In the genomic region with DNA sequence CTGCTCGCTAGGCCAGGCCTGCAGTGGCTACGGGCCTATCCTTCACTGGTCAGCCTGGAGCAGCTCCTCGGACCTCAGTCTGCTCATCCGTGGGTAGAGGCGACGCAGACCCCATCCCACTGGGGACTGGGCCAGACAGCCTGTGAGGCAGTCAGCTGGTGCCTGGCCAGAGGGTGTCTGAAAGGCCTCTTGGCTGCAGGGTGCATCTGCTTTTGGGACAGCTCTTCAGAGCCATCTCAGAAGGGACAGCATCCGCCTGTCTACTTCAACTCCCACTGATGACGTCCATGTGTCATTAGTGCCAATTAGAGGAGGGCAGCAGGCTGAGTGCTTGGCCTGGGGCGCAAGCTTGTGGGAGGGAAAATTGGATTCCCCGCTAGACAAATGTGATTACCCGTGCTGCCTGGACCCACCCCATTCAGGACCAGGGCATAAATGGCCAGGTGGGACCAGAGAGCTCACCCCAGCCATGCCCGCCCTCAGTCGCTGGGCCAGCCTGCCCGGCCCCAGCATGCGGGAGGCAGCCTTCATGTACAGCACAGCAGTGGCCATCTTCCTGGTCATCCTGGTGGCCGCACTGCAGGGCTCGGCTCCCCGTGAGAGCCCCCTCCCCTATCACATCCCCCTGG, we compare ENCODE assay signal across 23 cellular contexts. TPM values are rescaled to one million over a fixed set of nuclear protein-coding genes. Genes with fewer than 3 reads are reported as not detected.
"Had no signal": no experiment of that assay in that cellular context is flagged by ENCODE, and none has a peak within 500 bp of the region (broad histone marks: within the 10 kb centered on the region; RNA-seq: fewer than 3 reads in every experiment).

TSS of gene DBH (plus strand) at position 461 of the 629 bp plus-strand sequence. CDS start at position 470, 9 bp downstream.

- DNase-seq: activated B cell treated with CpG ODN at 0.5 μM for 24 hours; activated CD4-positive, alpha-beta T cell treated with anti-CD3 and anti-CD28 coated beads for 48 hours; activated CD8-positive, alpha-beta memory T cell treated with anti-CD3 and anti-CD28 coated beads, Interleukin-2, amount 50 U/mL, for 4 hours; activated CD8-positive, alpha-beta T cell treated with anti-CD3 and anti-CD28 coated beads, Interleukin-2, amount 10 ng/mL, durations not matched to agents 7 days and 5 days; activated effector memory CD4-positive, alpha-beta T cell treated with anti-CD3 and anti-CD28 coated beads, Interleukin-2, amount 50 U/mL, for 16 hours; activated T-cell treated with anti-CD3 and anti-CD28 coated beads, Interleukin-2, amount 50 U/mL, for 48 hours; amniotic stem cell; cerebellar nuclear complex; erythroblast; islet precursor cell; left ventricle myocardium inferior; ovary; stimulated activated CD4-positive, alpha-beta T cell treated with anti-CD3 and anti-CD28 coated beads, Interleukin-1b, Interleukin-23, amount 100 ng/mL, for 48 hours; stimulated activated naive CD8-positive, alpha-beta T cell treated with anti-CD3 and anti-CD28 coated beads, Interleukin-15, amount 100 ng/mL, for 72 hours; T-helper 2 cell; testis; upper lobe of right lung had no signal

- H3K27me3 ChIP-seq: ovary, testis had no signal

- H3K9me3 Mint-ChIP-seq: activated B cell treated with CpG ODN at 0.5 μM for 24 hours; activated naive CD4-positive, alpha-beta T cell treated with anti-CD3 and anti-CD28 coated beads, Interleukin-2, amount 50 U/mL, for 24 hours; dendritic cell treated with granulocyte-macrophage colony-stimulating factor and Interleukin-4, amounts not matched to agents 40 ng/mL and 50 ng/mL, for 4 days; natural killer cell treated with Interleukin-12 subunit alpha and Interleukin-12 subunit beta and Interleukin-15 and Interleukin-18, amount 100 ng/mL, for 72 hours; stimulated activated naive CD8-positive, alpha-beta T cell treated with anti-CD3 and anti-CD28 coated beads, Interleukin-15, amount 100 ng/mL, for 72 hours had no signal

- H3K36me3 ChIP-seq: gastroesophageal sphincter, left ventricle myocardium inferior, ovary, upper lobe of right lung had no signal

- H3K9me3 ChIP-seq: gastroesophageal sphincter, left ventricle myocardium inferior, ovary, testis, upper lobe of right lung had no signal

- H3K27me3 Mint-ChIP-seq: activated naive CD4-positive, alpha-beta T cell treated with anti-CD3 and anti-CD28 coated beads, Interleukin-2, amount 50 U/mL, for 24 hours; natural killer cell treated with Interleukin-12 subunit alpha and Interleukin-12 subunit beta and Interleukin-15 and Interleukin-18, amount 100 ng/mL, for 72 hours; stimulated activated naive CD8-positive, alpha-beta T cell treated with anti-CD3 and anti-CD28 coated beads, Interleukin-15, amount 100 ng/mL, for 72 hours had no signal

- H3K4me3 ChIP-seq: gastroesophageal sphincter, left ventricle myocardium inferior, ovary, testis, upper lobe of right lung had no signal

- ATAC-seq: activated CD8-positive, alpha-beta T cell treated with anti-CD3 and anti-CD28 coated beads, Interleukin-2, amount 10 ng/mL, durations not matched to agents 7 days and 5 days; gastroesophageal sphincter; natural killer cell treated with Interleukin-12 subunit alpha and Interleukin-12 subunit beta and Interleukin-15 and Interleukin-18, amount 100 ng/mL, for 72 hours; stimulated activated naive CD8-positive, alpha-beta T cell treated with anti-CD3 and anti-CD28 coated beads, Interleukin-15, amount 100 ng/mL, for 72 hours had no signal

- H3K27ac Mint-ChIP-seq: activated B cell treated with CpG ODN at 0.5 μM for 24 hours; activated CD8-positive, alpha-beta T cell treated with anti-CD3 and anti-CD28 coated beads, Interleukin-2, amount 10 ng/mL, durations not matched to agents 7 days and 5 days; activated naive CD4-positive, alpha-beta T cell treated with anti-CD3 and anti-CD28 coated beads, Interleukin-2, amount 50 U/mL, for 24 hours; dendritic cell treated with granulocyte-macrophage colony-stimulating factor and Interleukin-4, amounts not matched to agents 40 ng/mL and 50 ng/mL, for 4 days; natural killer cell treated with Interleukin-12 subunit alpha and Interleukin-12 subunit beta and Interleukin-15 and Interleukin-18, amount 100 ng/mL, for 72 hours; stimulated activated naive CD8-positive, alpha-beta T cell treated with anti-CD3 and anti-CD28 coated beads, Interleukin-15, amount 100 ng/mL, for 72 hours had no signal

- H3K4me1 Mint-ChIP-seq: activated B cell treated with CpG ODN at 0.5 μM for 24 hours; stimulated activated naive CD8-positive, alpha-beta T cell treated with anti-CD3 and anti-CD28 coated beads, Interleukin-15, amount 100 ng/mL, for 72 hours had no signal

- H3K27ac ChIP-seq: gastroesophageal sphincter, left ventricle myocardium inferior, ovary, testis, upper lobe of right lung had no signal

- H3K4me1 ChIP-seq: left ventricle myocardium inferior, upper lobe of right lung had no signal

- H3K4me3 Mint-ChIP-seq: activated B cell treated with CpG ODN at 0.5 μM for 24 hours; activated CD8-positive, alpha-beta T cell treated with anti-CD3 and anti-CD28 coated beads, Interleukin-2, amount 10 ng/mL, durations not matched to agents 7 days and 5 days; activated naive CD4-positive, alpha-beta T cell treated with anti-CD3 and anti-CD28 coated beads, Interleukin-2, amount 50 U/mL, for 24 hours; dendritic cell treated with granulocyte-macrophage colony-stimulating factor and Interleukin-4, amounts not matched to agents 40 ng/mL and 50 ng/mL, for 4 days; natural killer cell treated with Interleukin-12 subunit alpha and Interleukin-12 subunit beta and Interleukin-15 and Interleukin-18, amount 100 ng/mL, for 72 hours; stimulated activated naive CD8-positive, alpha-beta T cell treated with anti-CD3 and anti-CD28 coated beads, Interleukin-15, amount 100 ng/mL, for 72 hours had no signal

- H3K36me3 Mint-ChIP-seq: activated naive CD4-positive, alpha-beta T cell treated with anti-CD3 and anti-CD28 coated beads, Interleukin-2, amount 50 U/mL, for 24 hours; natural killer cell treated with Interleukin-12 subunit alpha and Interleukin-12 subunit beta and Interleukin-15 and Interleukin-18, amount 100 ng/mL, for 72 hours had no signal

RNA-seq across cellular contexts. Expression of gene DBH, which starts in this region (rescaled TPM):
- total RNA-seq: activated B cell treated with CpG ODN at 0.5 μM for 24 hours; activated CD8-positive, alpha-beta T cell treated with anti-CD3 and anti-CD28 coated beads, Interleukin-2, amount 10 ng/mL, durations not matched to agents 7 days and 5 days; gastroesophageal sphincter; left ventricle myocardium inferior; mesenteric fat pad; natural killer cell treated with Interleukin-12 subunit alpha and Interleukin-12 subunit beta and Interleukin-15 and Interleukin-18, amount 100 ng/mL, for 72 hours; ovary; pulmonary artery endothelial cell; upper lobe of right lung had no signal
